8 cellular contexts compared by ENCODE assay signal in genomic region chr13:110713981-110714797, GRCh38. TPM values are rescaled to one million over a fixed set of nuclear protein-coding genes. Genes with fewer than 3 reads are reported as not detected.
DNase-seq lines count a peak whose midpoint lies in the region; ATAC-seq and TF ChIP-seq lines count a peak whose summit lies in the region.

No MANE protein-coding gene starts in this region.

- peak overlapping the region; percentile 98 for H3K27ac ChIP-seq in skeletal muscle tissue (ENCODE audit: low read depth, low read length)

- H3K27me3 ChIP-seq in skeletal muscle tissue (ENCODE audit: control insufficient read depth in 3 of 3, insufficient read depth in 3 of 3, low read length in 3 of 3): no peaks in the 10 kb centered on the region

- no peaks in the 10 kb centered on the region for H3K9me3 ChIP-seq in skeletal muscle tissue (ENCODE audit: control insufficient read depth in 3 of 3, low read length in 3 of 3)

- TF ChIP-seq CTCF in AG10803 (conservative IDR thresholded peaks at IDR 0.05; ENCODE audit: low read length): peak; percentile 7; the same call in 1 of the 2 replicates

- H3K4me1 Mint-ChIP-seq in T-helper 2 cell treated with Interferon-gamma antibody and Interleukin-4, amounts not matched to agents 5 μg/mL and 100 μg/mL, for 36 hours (ENCODE audit: low read depth): peaks cover 20% of the 10 kb centered on the region

- H3K36me3 Mint-ChIP-seq in T-helper 2 cell treated with Interferon-gamma antibody and Interleukin-4, amounts not matched to agents 5 μg/mL and 100 μg/mL, for 36 hours (ENCODE audit: low read depth): no peaks in the 10 kb centered on the region

- H3K4me3 ChIP-seq in AG10803 (ENCODE audit: low read length): peak overlapping the region; percentile 90
- H3K4me3 ChIP-seq in iPS-11a (ENCODE audit: low read depth, low read length): peak overlapping the region; percentile 84
- H3K4me3 ChIP-seq in skeletal muscle tissue (ENCODE audit: low read length in 3 of 3): peak overlapping the region; percentile 81 to 99 (median 99)

- DNase-seq in AG10803 (ENCODE audit: low read depth) (no peak), HPDE6-E6E7 (ENCODE audit: extremely low spot score) (peak; percentile 17), astrocyte of the hippocampus (ENCODE audit: low read depth, low spot score) (peak; percentile 73)
- peak; percentile 55 for DNase-seq in T-helper 2 cell treated with Interferon-gamma antibody and Interleukin-4, amounts not matched to agents 5 μg/mL and 100 μg/mL, for 36 hours (ENCODE audit: low spot score)

- no peaks in the 10 kb centered on the region for H3K9me3 Mint-ChIP-seq in T-helper 2 cell treated with Interferon-gamma antibody and Interleukin-4, amounts not matched to agents 5 μg/mL and 100 μg/mL, for 36 hours

- ATAC-seq in GM19455 (IDR thresholded peaks at IDR 0.05; ENCODE audit: unreplicated experiment) (no peak), HG03439 (IDR thresholded peaks at IDR 0.05; ENCODE audit: unreplicated experiment) (no peak)

- peaks cover 0 to 1% (median under 1%) of the 10 kb centered on the region in 3 donors for H3K36me3 ChIP-seq in skeletal muscle tissue (ENCODE audit: control insufficient read depth in 3 of 3, insufficient read depth in 3 of 3, low read length in 3 of 3)

- H3K9ac ChIP-seq in skeletal muscle tissue (ENCODE audit: low read depth in 1 of 3, low read length in 3 of 3): peak overlapping the region; percentile 84 to 100 (median 98)

- H3K27me3 Mint-ChIP-seq in T-helper 2 cell treated with Interferon-gamma antibody and Interleukin-4, amounts not matched to agents 5 μg/mL and 100 μg/mL, for 36 hours (ENCODE audit: low read depth): peaks cover 4% of the 10 kb centered on the region

- H3K4me1 ChIP-seq in skeletal muscle tissue (ENCODE audit: control insufficient read depth in 3 of 3, insufficient read depth in 3 of 3, low read length in 3 of 3): peaks cover 21 to 27% (median 21%) of the 10 kb centered on the region in 3 donors

- peak overlapping the region; percentile 96 for H3K4me3 Mint-ChIP-seq in T-helper 2 cell treated with Interferon-gamma antibody and Interleukin-4, amounts not matched to agents 5 μg/mL and 100 μg/mL, for 36 hours

- H3K27ac Mint-ChIP-seq in T-helper 2 cell treated with Interferon-gamma antibody and Interleukin-4, amounts not matched to agents 5 μg/mL and 100 μg/mL, for 36 hours: peak overlapping the region; percentile 93

RNA-seq across cellular contexts. Expression of gene ING1, which starts 0.7 kb away (rescaled TPM):
- 7.8 TPM for total RNA-seq in skeletal muscle tissue

RNA-seq across cellular contexts. Expression of gene CARS2, which starts 8.3 kb away (rescaled TPM):
- total RNA-seq in skeletal muscle tissue: 74.6 TPM
